Comparison of ENCODE assay signal across 14 cellular contexts in the genomic region with DNA sequence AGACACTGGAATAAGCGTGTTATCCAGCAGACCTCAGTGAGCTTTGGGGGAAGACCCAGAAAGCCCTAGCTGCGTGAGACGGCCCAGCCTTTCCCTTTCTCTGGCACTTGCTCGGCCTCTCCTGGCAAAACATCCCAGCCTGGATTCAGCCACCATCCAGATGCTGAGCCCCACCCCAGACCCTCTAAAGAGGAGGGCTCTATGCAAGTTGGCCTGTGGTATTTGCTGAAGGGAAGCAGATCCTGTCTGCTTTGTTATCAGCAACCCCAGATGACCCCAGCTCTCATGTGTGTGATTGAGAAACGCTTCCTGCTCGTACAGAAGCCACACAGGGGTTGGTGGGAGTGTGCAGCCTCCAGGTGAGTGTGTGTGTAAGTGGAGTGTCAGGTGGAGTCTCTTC.
DNase-seq lines count a peak whose midpoint lies in the region; ATAC-seq and TF ChIP-seq lines count a peak whose summit lies in the region.
"Had no signal": no experiment of that assay in that cellular context is flagged by ENCODE, and none has a peak within 500 bp of the region (broad histone marks: within the 10 kb centered on the region; RNA-seq: fewer than 3 reads in every experiment).

No MANE protein-coding gene starts in this region.

- DNase-seq in NK-92 treated with Interleukin-12 subunit alpha and Interleukin-12 subunit beta, amount 100 ng/mL, for 24 hours (lab: John Stamatoyannopoulos, UW): peak; percentile 16
- DNase-seq in NK-92 (lab: John Stamatoyannopoulos, UW; ENCODE audit: unreplicated experiment): no peak
- peak; percentile 11 for DNase-seq in OCI-M1 (lab: John Stamatoyannopoulos, UW)
- DNase-seq in heart right ventricle: peak in 1 of 2 donors; percentile 48
- DNase-seq in spleen: no peak
- DNase-seq in DMS 273 (lab: John Stamatoyannopoulos, UW; ENCODE audit: unreplicated experiment): no peak
- no peak for DNase-seq in NCI-H2227 treated with DMSO at 0.1 percent for 48 hours (lab: John Stamatoyannopoulos, UW)
- DNase-seq: activated naive CD4-positive, alpha-beta T cell; Kasumi-1; mesendoderm; NCI-H2171; SJCRH30; stimulated activated naive CD8-positive, alpha-beta T cell treated with anti-CD3 and anti-CD28 coated beads, Interleukin-15, amount 100 ng/mL, for 72 hours had no signal

- peak; percentile 52 to 84 (median 76) for ATAC-seq in heart right ventricle
- ATAC-seq in GM19328 (IDR thresholded peaks at IDR 0.05; ENCODE audit: unreplicated experiment): no peak
- ATAC-seq: stimulated activated naive CD8-positive, alpha-beta T cell treated with anti-CD3 and anti-CD28 coated beads, Interleukin-15, amount 100 ng/mL, for 72 hours had no signal

- H3K36me3 ChIP-seq in heart right ventricle: no peaks in the 10 kb centered on the region
- no peaks in the 10 kb centered on the region for H3K36me3 ChIP-seq in spleen

- H3K27me3 ChIP-seq in heart right ventricle (no peaks in the 10 kb centered on the region), spleen (replicated peaks in 1 of 7) (no peaks in the 10 kb centered on the region)
- H3K27me3 ChIP-seq: SJCRH30 had no signal

- TF ChIP-seq CTCF in heart right ventricle (IDR thresholded peaks at IDR 0.05) (no peak), spleen (IDR thresholded peaks at IDR 0.05 in 8 of 11, conservative IDR thresholded peaks at IDR 0.05 in 3 of 11) (no peak)

- H3K9me3 ChIP-seq in heart right ventricle (peaks cover 0 to 15% (median 3%) of the 10 kb centered on the region in 11 donors), spleen (peaks cover 0 to 3% (median 2%) of the 10 kb centered on the region in 8 donors)
- H3K9me3 ChIP-seq: SJCRH30 had no signal

- WGBS in heart right ventricle, 2 donors: 9 to 20% methylated on average over 6 of the region's 6 CpGs
- 40 to 56% (median 53%) methylated on average over 5 to 6 of the region's 6 CpGs for WGBS in spleen, 5 donors

- H3K4me1 ChIP-seq in heart right ventricle: peaks cover 7 to 47% (median 24%) of the 10 kb centered on the region in 9 donors
- peaks cover 0 to 25% (median 7%) of the 10 kb centered on the region in 6 donors for H3K4me1 ChIP-seq in spleen
- H3K4me1 ChIP-seq: SJCRH30 had no signal

- intact Hi-C loops in heart right ventricle (cut with DNase I): loop anchor here in 5 of 10 donors (2.0 to 10.0 kb wide), 8 partner anchors 71 to 271 kb away; a partner anchor contains a TSS
- intact Hi-C loops in spleen (cut with DNase I; ENCODE audit: low total_unique reads): loop anchor here (10.0 kb wide), 1 partner anchor 268 kb away; a partner anchor contains a TSS

- H3K27ac ChIP-seq in heart right ventricle (peak overlapping the region in 9 of 10 donors; percentile 24 to 81 (median 49)), spleen (peak overlapping the region in 5 of 8 donors; percentile 23 to 68 (median 48))
- H3K27ac ChIP-seq: SJCRH30 had no signal

- no peak overlapping the region for H3K4me3 ChIP-seq in heart right ventricle
- no peak overlapping the region for H3K4me3 ChIP-seq in spleen
- H3K4me3 ChIP-seq: SJCRH30 had no signal

- TF ChIP-seq POLR2A in spleen (IDR thresholded peaks at IDR 0.05): no peak

Comparison
In these comparisons a context has a peak if more than half of its experiments do, and no peak if none do; other contexts are left out.
1. DNase-seq: peak in NK-92 treated with Interleukin-12 subunit alpha and Interleukin-12 subunit beta, amount 100 ng/mL, for 24 hours (single experiment) and OCI-M1 (single experiment); none in NK-92 (single experiment), spleen (single experiment), DMS 273 (single experiment) and NCI-H2227 treated with DMSO at 0.1 percent for 48 hours (single experiment).